Comparison of ENCODE assay signal across 1 cellular context in the genomic region with DNA sequence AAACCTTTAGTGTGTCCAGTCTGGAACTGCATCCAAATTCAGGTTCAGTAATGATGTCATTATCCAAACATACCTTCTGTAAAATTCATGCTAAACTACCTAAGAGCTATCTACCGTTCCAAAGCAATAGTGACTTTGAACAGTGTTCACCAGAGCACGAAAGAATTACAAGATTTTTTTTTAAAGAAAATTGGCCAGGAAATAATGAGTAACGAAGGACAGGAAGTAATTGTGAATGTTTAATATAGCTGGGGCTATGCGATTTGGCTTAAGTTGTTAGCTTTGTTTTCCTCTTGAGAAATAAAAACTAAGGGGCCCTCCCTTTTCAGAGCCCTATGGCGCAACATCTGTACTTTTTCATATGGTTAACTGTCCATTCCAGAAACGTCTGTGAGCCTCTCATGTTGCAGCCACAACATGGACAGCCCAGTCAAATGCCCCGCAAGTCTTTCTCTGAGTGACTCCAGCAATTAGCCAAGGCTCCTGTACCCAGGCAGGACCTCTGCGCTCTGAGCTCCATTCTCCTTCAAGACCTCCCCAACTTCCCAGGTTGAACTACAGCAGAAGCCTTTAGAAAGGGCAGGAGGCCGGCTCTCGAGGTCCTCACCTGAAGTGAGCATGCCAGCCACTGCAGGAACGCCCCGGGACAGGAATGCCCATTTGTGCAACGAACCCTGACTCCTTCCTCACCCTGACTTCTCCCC.
TF ChIP-seq lines count a peak whose summit lies in the region.

No MANE protein-coding gene starts in this region.

TF ChIP-seq in HEK293, 187 proteins besides CTCF, POLR2A, EP300 and RAD21 (continued from another document):
- TF ChIP-seq, protein P1, sequence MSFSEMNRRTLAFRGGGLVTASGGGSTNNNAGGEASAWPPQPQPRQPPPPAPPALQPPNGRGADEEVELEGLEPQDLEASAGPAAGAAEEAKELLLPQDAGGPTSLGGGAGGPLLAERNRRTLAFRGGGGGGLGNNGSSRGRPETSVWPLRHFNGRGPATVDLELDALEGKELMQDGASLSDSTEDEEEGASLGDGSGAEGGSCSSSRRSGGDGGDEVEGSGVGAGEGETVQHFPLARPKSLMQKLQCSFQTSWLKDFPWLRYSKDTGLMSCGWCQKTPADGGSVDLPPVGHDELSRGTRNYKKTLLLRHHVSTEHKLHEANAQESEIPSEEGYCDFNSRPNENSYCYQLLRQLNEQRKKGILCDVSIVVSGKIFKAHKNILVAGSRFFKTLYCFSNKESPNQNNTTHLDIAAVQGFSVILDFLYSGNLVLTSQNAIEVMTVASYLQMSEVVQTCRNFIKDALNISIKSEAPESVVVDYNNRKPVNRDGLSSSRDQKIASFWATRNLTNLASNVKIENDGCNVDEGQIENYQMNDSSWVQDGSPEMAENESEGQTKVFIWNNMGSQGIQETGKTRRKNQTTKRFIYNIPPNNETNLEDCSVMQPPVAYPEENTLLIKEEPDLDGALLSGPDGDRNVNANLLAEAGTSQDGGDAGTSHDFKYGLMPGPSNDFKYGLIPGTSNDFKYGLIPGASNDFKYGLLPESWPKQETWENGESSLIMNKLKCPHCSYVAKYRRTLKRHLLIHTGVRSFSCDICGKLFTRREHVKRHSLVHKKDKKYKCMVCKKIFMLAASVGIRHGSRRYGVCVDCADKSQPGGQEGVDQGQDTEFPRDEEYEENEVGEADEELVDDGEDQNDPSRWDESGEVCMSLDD (tag by site-specific recombination; IDR thresholded peaks at IDR 0.05), result peak; percentile 58; the same call in 1 of the 2 replicates
- TF ChIP-seq FEZF1 (tag by site-specific recombination; IDR thresholded peaks at IDR 0.05), result peak; percentile 53
- TF ChIP-seq GLI4 (tag by site-specific recombination; IDR thresholded peaks at IDR 0.05), result 0 out of 2 replicates have a peak, but pooled peaks have one; percentile 21
- TF ChIP-seq, protein P2, sequence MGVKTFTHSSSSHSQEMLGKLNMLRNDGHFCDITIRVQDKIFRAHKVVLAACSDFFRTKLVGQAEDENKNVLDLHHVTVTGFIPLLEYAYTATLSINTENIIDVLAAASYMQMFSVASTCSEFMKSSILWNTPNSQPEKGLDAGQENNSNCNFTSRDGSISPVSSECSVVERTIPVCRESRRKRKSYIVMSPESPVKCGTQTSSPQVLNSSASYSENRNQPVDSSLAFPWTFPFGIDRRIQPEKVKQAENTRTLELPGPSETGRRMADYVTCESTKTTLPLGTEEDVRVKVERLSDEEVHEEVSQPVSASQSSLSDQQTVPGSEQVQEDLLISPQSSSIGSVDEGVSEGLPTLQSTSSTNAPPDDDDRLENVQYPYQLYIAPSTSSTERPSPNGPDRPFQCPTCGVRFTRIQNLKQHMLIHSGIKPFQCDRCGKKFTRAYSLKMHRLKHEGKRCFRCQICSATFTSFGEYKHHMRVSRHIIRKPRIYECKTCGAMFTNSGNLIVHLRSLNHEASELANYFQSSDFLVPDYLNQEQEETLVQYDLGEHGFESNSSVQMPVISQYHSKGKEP (tag by site-specific recombination; IDR thresholded peaks at IDR 0.05), result no peak
- peak; percentile 81; the same call in 1 of the 2 replicates for TF ChIP-seq ZBTB17 (tag by site-specific recombination; IDR thresholded peaks at IDR 0.05)
- TF ChIP-seq, protein P3, sequence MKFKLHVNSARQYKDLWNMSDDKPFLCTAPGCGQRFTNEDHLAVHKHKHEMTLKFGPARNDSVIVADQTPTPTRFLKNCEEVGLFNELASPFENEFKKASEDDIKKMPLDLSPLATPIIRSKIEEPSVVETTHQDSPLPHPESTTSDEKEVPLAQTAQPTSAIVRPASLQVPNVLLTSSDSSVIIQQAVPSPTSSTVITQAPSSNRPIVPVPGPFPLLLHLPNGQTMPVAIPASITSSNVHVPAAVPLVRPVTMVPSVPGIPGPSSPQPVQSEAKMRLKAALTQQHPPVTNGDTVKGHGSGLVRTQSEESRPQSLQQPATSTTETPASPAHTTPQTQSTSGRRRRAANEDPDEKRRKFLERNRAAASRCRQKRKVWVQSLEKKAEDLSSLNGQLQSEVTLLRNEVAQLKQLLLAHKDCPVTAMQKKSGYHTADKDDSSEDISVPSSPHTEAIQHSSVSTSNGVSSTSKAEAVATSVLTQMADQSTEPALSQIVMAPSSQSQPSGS (tag by site-specific recombination; IDR thresholded peaks at IDR 0.05; ENCODE audit: low read depth), result peak; percentile 91
- 0 out of 2 replicates have a peak, but pooled peaks have one; percentile 11 for TF ChIP-seq ZNF777 (tag by site-specific recombination; IDR thresholded peaks at IDR 0.05; ENCODE audit: borderline replicate concordance)
- TF ChIP-seq ZFP37 (tag by site-specific recombination; IDR thresholded peaks at IDR 0.05), result no peak
- no peak for TF ChIP-seq ZNF138 (tag by site-specific recombination; IDR thresholded peaks at IDR 0.05; ENCODE audit: borderline replicate concordance)
- TF ChIP-seq, protein P4, sequence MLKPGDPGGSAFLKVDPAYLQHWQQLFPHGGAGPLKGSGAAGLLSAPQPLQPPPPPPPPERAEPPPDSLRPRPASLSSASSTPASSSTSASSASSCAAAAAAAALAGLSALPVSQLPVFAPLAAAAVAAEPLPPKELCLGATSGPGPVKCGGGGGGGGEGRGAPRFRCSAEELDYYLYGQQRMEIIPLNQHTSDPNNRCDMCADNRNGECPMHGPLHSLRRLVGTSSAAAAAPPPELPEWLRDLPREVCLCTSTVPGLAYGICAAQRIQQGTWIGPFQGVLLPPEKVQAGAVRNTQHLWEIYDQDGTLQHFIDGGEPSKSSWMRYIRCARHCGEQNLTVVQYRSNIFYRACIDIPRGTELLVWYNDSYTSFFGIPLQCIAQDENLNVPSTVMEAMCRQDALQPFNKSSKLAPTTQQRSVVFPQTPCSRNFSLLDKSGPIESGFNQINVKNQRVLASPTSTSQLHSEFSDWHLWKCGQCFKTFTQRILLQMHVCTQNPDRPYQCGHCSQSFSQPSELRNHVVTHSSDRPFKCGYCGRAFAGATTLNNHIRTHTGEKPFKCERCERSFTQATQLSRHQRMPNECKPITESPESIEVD (tag by site-specific recombination; IDR thresholded peaks at IDR 0.05), result peak; percentile 56
- TF ChIP-seq GLIS2 (tag by site-specific recombination; IDR thresholded peaks at IDR 0.05), result peak; percentile 37; the same call in 1 of the 2 replicates
- TF ChIP-seq ZNF600 (tag by site-specific recombination; IDR thresholded peaks at IDR 0.05), result 0 out of 2 replicates have a peak, but pooled peaks have one; percentile 14
- peak; percentile 32; the same call in 1 of the 2 replicates for TF ChIP-seq ZNF629 (tag by site-specific recombination; IDR thresholded peaks at IDR 0.05)
TF ChIP-seq in HEK293: peak in this region for 13.
